8 cellular contexts compared by ENCODE assay signal in genomic region chr2:174485763-174486613, GRCh38. TPM values are rescaled to one million over a fixed set of nuclear protein-coding genes. Genes with fewer than 3 reads are reported as not detected.
DNase-seq lines count a peak whose midpoint lies in the region; ATAC-seq and TF ChIP-seq lines count a peak whose summit lies in the region.

No MANE protein-coding gene starts in this region.

- H3K9me3 Mint-ChIP-seq in activated CD8-positive, alpha-beta memory T cell treated with anti-CD3 and anti-CD28 coated beads, Interleukin-2, amount 10 ng/mL, durations not matched to agents 7 days and 5 days (ENCODE audit: low read depth) = no peaks in the 10 kb centered on the region
- peaks cover 3% of the 10 kb centered on the region for H3K9me3 Mint-ChIP-seq in nephron

- no peaks in the 10 kb centered on the region for H3K79me2 ChIP-seq in fibroblast of lung (ENCODE audit: control insufficient read depth, insufficient read depth, low read length)

- peaks cover 47% of the 10 kb centered on the region for H3K4me1 Mint-ChIP-seq in activated CD8-positive, alpha-beta memory T cell treated with anti-CD3 and anti-CD28 coated beads, Interleukin-2, amount 10 ng/mL, durations not matched to agents 7 days and 5 days
- peaks cover 13% of the 10 kb centered on the region for H3K4me1 Mint-ChIP-seq in nephron

- CTCF ChIA-PET in activated CD8-positive, alpha-beta memory T cell treated with anti-CD3 and anti-CD28 coated beads, Interleukin-2, amount 10 ng/mL, durations not matched to agents 7 days and 5 days (lab: Charles Lee) = interaction anchor here (0.9 to 8.6 kb wide), 9 partner anchors 10 to 196 kb away, joined by 3 to 56 read pairs (median 4); no protein-coding TSS in a partner anchor

- H3K27me3 ChIP-seq in HAP-1 (ENCODE audit: low read depth) = no peaks in the 10 kb centered on the region
- no peaks in the 10 kb centered on the region for H3K27me3 ChIP-seq in fibroblast of lung (ENCODE audit: control insufficient read depth, insufficient read depth, low read length)

- H3K4me1 ChIP-seq in HAP-1 = no peaks in the 10 kb centered on the region; the same call in 1 of the 2 replicates
- H3K4me1 ChIP-seq in fibroblast of lung (ENCODE audit: control insufficient read depth, extremely low read depth, insufficient read depth, low read length) = no peaks in the 10 kb centered on the region

- peak overlapping the region; percentile 85 for H3K27ac Mint-ChIP-seq in activated CD8-positive, alpha-beta memory T cell treated with anti-CD3 and anti-CD28 coated beads, Interleukin-2, amount 10 ng/mL, durations not matched to agents 7 days and 5 days
- peak overlapping the region; percentile 30 to 64 (median 36) for H3K27ac Mint-ChIP-seq in nephron

- peak; percentile 35 for DNase-seq in GM12865 (ENCODE audit: low read depth)
- DNase-seq in HAP-1 (ENCODE audit: low spot score in 2 of 2) = peak; percentile 26 to 66
- DNase-seq in NCI-H1105 (lab: John Stamatoyannopoulos, UW) = peak; percentile 17
- DNase-seq in activated CD8-positive, alpha-beta memory T cell treated with anti-CD3 and anti-CD28 coated beads, Interleukin-2, amount 10 ng/mL, durations not matched to agents 7 days and 5 days = peak; percentile 62
- peak; percentile 25 to 64 for DNase-seq in fibroblast of lung (ENCODE audit: low read depth in 2 of 2)
- no peak for DNase-seq in 8988T

- H3K27me3 Mint-ChIP-seq in activated CD8-positive, alpha-beta memory T cell treated with anti-CD3 and anti-CD28 coated beads, Interleukin-2, amount 10 ng/mL, durations not matched to agents 7 days and 5 days = no peaks in the 10 kb centered on the region
- H3K27me3 Mint-ChIP-seq in nephron (ENCODE audit: low read depth) = no peaks in the 10 kb centered on the region

- in situ Hi-C loops in HAP-1 (cut with MboI; ENCODE audit: low sequenced_read_pairs) = no loop called here

- peak overlapping the region; percentile 95 for H2AFZ ChIP-seq in fibroblast of lung (ENCODE audit: low read length)

- no peaks in the 10 kb centered on the region for H4K20me1 ChIP-seq in fibroblast of lung (ENCODE audit: control insufficient read depth, extremely low read depth, insufficient read depth, low read length)

- peak overlapping the region; percentile 95 for H3K4me3 Mint-ChIP-seq in activated CD8-positive, alpha-beta memory T cell treated with anti-CD3 and anti-CD28 coated beads, Interleukin-2, amount 10 ng/mL, durations not matched to agents 7 days and 5 days
- H3K4me3 Mint-ChIP-seq in nephron = peak overlapping the region; percentile 90 to 98 (median 95)

- H3K9ac ChIP-seq in fibroblast of lung (ENCODE audit: insufficient read depth, low read length) = peak overlapping the region; percentile 48

- peak overlapping the region; percentile 87 for H3K4me2 ChIP-seq in fibroblast of lung (ENCODE audit: extremely low read depth, insufficient read depth, low read length)

- no peak overlapping the region for H3K27ac ChIP-seq in fibroblast of lung (ENCODE audit: insufficient read depth, low read length)

- H3K36me3 Mint-ChIP-seq in activated CD8-positive, alpha-beta memory T cell treated with anti-CD3 and anti-CD28 coated beads, Interleukin-2, amount 10 ng/mL, durations not matched to agents 7 days and 5 days = peaks cover 14% of the 10 kb centered on the region
- peaks cover 3% of the 10 kb centered on the region for H3K36me3 Mint-ChIP-seq in nephron (ENCODE audit: low read depth)

- no peaks in the 10 kb centered on the region; the same call in 1 of the 2 replicates for H3K36me3 ChIP-seq in HAP-1 (replicated peaks)
- H3K36me3 ChIP-seq in fibroblast of lung (ENCODE audit: control insufficient read depth, insufficient read depth, low read length) = no peaks in the 10 kb centered on the region

- ATAC-seq in activated CD8-positive, alpha-beta memory T cell treated with anti-CD3 and anti-CD28 coated beads, Interleukin-2, amount 10 ng/mL, durations not matched to agents 7 days and 5 days = peak; percentile 27
- ATAC-seq in GM21737 (IDR thresholded peaks at IDR 0.05; ENCODE audit: unreplicated experiment) = no peak

- peak overlapping the region; percentile 68 for H3K4me3 ChIP-seq in GM12865 (ENCODE audit: low read depth, low read length)
- H3K4me3 ChIP-seq in HAP-1 = peak overlapping the region; percentile 71
- peak overlapping the region; percentile 62 to 86 (median 67) for H3K4me3 ChIP-seq in fibroblast of lung (replicated peaks in 1 of 4; ENCODE audit: control extremely low read depth in 1 of 4, insufficient read depth in 1 of 4, low read depth in 3 of 4, low read length in 4 of 4)

- no peak for TF ChIP-seq CTCF in GM12865 (IDR thresholded peaks at IDR 0.05; ENCODE audit: insufficient read depth, low read depth, low read length, missing control alignments)
- TF ChIP-seq CTCF in fibroblast of lung (conservative IDR thresholded peaks at IDR 0.05 in 1 of 2, IDR thresholded peaks at IDR 0.05 in 1 of 2; ENCODE audit: low read depth in 1 of 2, low read length in 2 of 2) = no peak
- no peak for TF ChIP-seq CTCF in nephron (IDR thresholded peaks at IDR 0.05; ENCODE audit: unreplicated experiment in 3 of 3)

- H3K9me3 ChIP-seq in HAP-1 (peaks cover 3% of the 10 kb centered on the region; the same call in 1 of the 2 replicates), fibroblast of lung (ENCODE audit: control insufficient read depth, insufficient read depth, low read depth, low read length) (no peaks in the 10 kb centered on the region)

RNA-seq across cellular contexts. Expression of gene GPR155, which starts 0.8 kb away (rescaled TPM):
- total RNA-seq in activated CD8-positive, alpha-beta memory T cell treated with anti-CD3 and anti-CD28 coated beads, Interleukin-2, amount 10 ng/mL, durations not matched to agents 7 days and 5 days = 10 to 100 TPM in 1 of 2 experiments, 1 to 10 TPM in 1; 7.1 to 13.5 TPM
- 4.4 and 6.4 TPM in 2 replicates for total RNA-seq in fibroblast of lung
- polyA plus RNA-seq in fibroblast of lung = 2.3 and 5.1 TPM in 2 replicates
- polyA plus RNA-seq in fibroblast of lung (2012) = 1.2 and 2.6 TPM in 2 replicates
- 0.52 and 2.2 TPM in 2 replicates for polyA minus RNA-seq in fibroblast of lung (ENCODE audit: low replicate concordance)
